Comparison of ENCODE assay signal across 1 cellular context in the genomic region with DNA sequence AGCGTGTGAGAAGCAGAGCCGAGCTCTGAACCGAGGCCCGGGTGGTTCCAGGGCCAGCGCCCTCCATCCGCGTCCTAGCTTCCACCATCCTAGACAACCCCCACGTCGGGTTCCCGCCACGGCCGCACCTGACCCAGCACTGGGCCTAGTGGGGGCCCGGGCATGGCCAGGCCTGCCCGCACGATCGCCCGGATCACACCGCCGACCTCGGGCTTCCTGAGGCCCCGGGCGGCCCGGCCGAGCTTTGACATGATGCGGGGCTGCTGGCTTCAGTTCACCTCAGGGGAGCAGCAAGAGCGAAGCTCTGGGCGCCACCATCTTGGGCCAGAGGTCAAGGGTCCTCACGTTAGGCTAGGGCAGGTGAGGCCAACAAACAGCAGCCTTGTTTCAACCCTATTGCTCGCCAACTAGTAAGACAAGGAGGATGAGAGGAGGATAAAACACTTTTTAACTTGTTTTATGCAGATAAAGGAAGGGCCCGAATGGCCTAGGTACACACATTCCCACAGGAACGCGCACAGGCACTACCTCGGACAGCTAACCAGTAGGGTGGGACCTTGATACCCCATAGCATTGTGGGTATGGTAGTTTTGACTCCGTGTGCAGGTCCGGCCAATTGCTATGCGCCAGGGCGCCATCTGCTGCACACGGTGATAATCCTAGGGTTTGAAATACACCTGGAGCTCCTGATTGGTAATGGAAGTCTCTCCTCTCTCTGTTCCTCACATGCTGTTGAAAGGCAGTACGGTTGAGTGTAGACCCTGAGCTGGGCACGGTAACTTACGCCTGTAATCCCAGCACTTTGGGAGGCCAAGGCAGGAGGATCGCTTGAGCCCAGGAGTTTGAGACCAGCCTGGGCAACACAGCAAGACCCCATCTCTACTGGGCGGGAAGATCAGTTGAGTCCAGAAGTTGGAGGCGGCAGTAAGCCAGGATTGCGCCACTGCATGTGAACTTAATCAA.
TF ChIP-seq lines count a peak whose summit lies in the region.

TSS of gene MRPL11 (minus strand) at position 345 of the 963 bp plus-strand sequence. CDS start at position 251, 94 bp downstream.

TF ChIP-seq in HepG2, 621 proteins besides CTCF, POLR2A, EP300 and RAD21 (continued from another document and continues in another):
- TF ChIP-seq, protein P1, sequence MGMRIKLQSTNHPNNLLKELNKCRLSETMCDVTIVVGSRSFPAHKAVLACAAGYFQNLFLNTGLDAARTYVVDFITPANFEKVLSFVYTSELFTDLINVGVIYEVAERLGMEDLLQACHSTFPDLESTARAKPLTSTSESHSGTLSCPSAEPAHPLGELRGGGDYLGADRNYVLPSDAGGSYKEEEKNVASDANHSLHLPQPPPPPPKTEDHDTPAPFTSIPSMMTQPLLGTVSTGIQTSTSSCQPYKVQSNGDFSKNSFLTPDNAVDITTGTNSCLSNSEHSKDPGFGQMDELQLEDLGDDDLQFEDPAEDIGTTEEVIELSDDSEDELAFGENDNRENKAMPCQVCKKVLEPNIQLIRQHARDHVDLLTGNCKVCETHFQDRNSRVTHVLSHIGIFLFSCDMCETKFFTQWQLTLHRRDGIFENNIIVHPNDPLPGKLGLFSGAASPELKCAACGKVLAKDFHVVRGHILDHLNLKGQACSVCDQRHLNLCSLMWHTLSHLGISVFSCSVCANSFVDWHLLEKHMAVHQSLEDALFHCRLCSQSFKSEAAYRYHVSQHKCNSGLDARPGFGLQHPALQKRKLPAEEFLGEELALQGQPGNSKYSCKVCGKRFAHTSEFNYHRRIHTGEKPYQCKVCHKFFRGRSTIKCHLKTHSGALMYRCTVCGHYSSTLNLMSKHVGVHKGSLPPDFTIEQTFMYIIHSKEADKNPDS (CRISPR knock-in tag; IDR thresholded peaks at IDR 0.05) = 0 out of 2 replicates have a peak, but pooled peaks have one; percentile 54
- TF ChIP-seq STAG1 (CRISPR knock-in tag; IDR thresholded peaks at IDR 0.05) (0 out of 2 replicates have a peak, but pooled peaks have one; percentile 38), ARNT (IDR thresholded peaks at IDR 0.05) (no peak), ZNF674 (CRISPR knock-in tag; IDR thresholded peaks at IDR 0.05; ENCODE audit: low read depth) (0 out of 2 replicates have a peak, but pooled peaks have one; percentile 24), ZNF264 (CRISPR knock-in tag; IDR thresholded peaks at IDR 0.05) (no peak), SETDB1 (CRISPR knock-in tag; IDR thresholded peaks at IDR 0.05; ENCODE audit: borderline replicate concordance) (no peak), DR1 (CRISPR knock-in tag; IDR thresholded peaks at IDR 0.05) (0 out of 2 replicates have a peak, but pooled peaks have one; percentile 4), BRCA1 (CRISPR knock-in tag; IDR thresholded peaks at IDR 0.05) (no peak), NFKB2 (CRISPR knock-in tag; IDR thresholded peaks at IDR 0.05; ENCODE audit: borderline replicate concordance) (0 out of 2 replicates have a peak, but pooled peaks have one; percentile 11), KAT7 (CRISPR knock-in tag; IDR thresholded peaks at IDR 0.05; ENCODE audit: borderline replicate concordance) (0 out of 2 replicates have a peak, but pooled peaks have one; percentile 38), KLF16 (CRISPR knock-in tag; IDR thresholded peaks at IDR 0.05) (peak in 1 of 2 experiments; percentile 49; a peak in 1 of 4 replicates), ZBTB1 (CRISPR knock-in tag; IDR thresholded peaks at IDR 0.05; ENCODE audit: borderline replicate concordance) (no peak), PATZ1 (CRISPR knock-in tag; IDR thresholded peaks at IDR 0.05) (no peak), KLF11 (CRISPR knock-in tag; IDR thresholded peaks at IDR 0.05) (0 out of 2 replicates have a peak, but pooled peaks have one; percentile 17), SP4 (CRISPR knock-in tag; IDR thresholded peaks at IDR 0.05) (peak; percentile 57), ZNF274 (CRISPR knock-in tag; IDR thresholded peaks at IDR 0.05) (peak; percentile 29; the same call in 1 of the 2 replicates), HINFP (CRISPR knock-in tag; IDR thresholded peaks at IDR 0.05; ENCODE audit: low read depth) (0 out of 2 replicates have a peak, but pooled peaks have one; percentile 42), SALL1 (CRISPR knock-in tag; IDR thresholded peaks at IDR 0.05) (peak; percentile 63; the same call in 1 of the 2 replicates), CSRNP1 (CRISPR knock-in tag; IDR thresholded peaks at IDR 0.05) (no peak), GABPB1 (CRISPR knock-in tag; IDR thresholded peaks at IDR 0.05) (peak; percentile 67), HNF4A (CRISPR knock-in tag; IDR thresholded peaks at IDR 0.05) (peak; percentile 61), ZNF136 (CRISPR knock-in tag; IDR thresholded peaks at IDR 0.05; ENCODE audit: low read depth) (peak; percentile 67; the same call in 1 of the 2 replicates), SMARCE1 (IDR thresholded peaks at IDR 0.05; ENCODE audit: borderline replicate concordance) (no peak), WIZ (CRISPR knock-in tag; IDR thresholded peaks at IDR 0.05) (no peak), CHCHD3 (CRISPR knock-in tag; IDR thresholded peaks at IDR 0.05) (no peak), ZSCAN21 (CRISPR knock-in tag; IDR thresholded peaks at IDR 0.05; ENCODE audit: borderline replicate concordance) (0 out of 2 replicates have a peak, but pooled peaks have one; percentile 50), PHF8 (CRISPR knock-in tag; IDR thresholded peaks at IDR 0.05) (peak; percentile 95), ZEB1 (IDR thresholded peaks at IDR 0.05; ENCODE audit: insufficient replicate concordance, low read depth) (peak; percentile 74), ZNF430 (CRISPR knock-in tag; IDR thresholded peaks at IDR 0.05) (peak; percentile 64; the same call in 1 of the 2 replicates), DMAP1 (CRISPR knock-in tag; IDR thresholded peaks at IDR 0.05) (no peak; the same call in 1 of the 2 replicates), IRF2 (CRISPR knock-in tag; IDR thresholded peaks at IDR 0.05) (peak; percentile 64), PHF21A (CRISPR knock-in tag; IDR thresholded peaks at IDR 0.05) (peak; percentile 32; the same call in 1 of the 2 replicates), ZNF605 (CRISPR knock-in tag; IDR thresholded peaks at IDR 0.05) (peak; percentile 18)
- TF ChIP-seq, protein P2, sequence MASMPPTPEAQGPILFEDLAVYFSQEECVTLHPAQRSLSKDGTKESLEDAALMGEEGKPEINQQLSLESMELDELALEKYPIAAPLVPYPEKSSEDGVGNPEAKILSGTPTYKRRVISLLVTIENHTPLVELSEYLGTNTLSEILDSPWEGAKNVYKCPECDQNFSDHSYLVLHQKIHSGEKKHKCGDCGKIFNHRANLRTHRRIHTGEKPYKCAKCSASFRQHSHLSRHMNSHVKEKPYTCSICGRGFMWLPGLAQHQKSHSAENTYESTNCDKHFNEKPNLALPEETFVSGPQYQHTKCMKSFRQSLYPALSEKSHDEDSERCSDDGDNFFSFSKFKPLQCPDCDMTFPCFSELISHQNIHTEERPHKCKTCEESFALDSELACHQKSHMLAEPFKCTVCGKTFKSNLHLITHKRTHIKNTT (CRISPR knock-in tag; IDR thresholded peaks at IDR 0.05) = no peak
- TF ChIP-seq, protein P3, sequence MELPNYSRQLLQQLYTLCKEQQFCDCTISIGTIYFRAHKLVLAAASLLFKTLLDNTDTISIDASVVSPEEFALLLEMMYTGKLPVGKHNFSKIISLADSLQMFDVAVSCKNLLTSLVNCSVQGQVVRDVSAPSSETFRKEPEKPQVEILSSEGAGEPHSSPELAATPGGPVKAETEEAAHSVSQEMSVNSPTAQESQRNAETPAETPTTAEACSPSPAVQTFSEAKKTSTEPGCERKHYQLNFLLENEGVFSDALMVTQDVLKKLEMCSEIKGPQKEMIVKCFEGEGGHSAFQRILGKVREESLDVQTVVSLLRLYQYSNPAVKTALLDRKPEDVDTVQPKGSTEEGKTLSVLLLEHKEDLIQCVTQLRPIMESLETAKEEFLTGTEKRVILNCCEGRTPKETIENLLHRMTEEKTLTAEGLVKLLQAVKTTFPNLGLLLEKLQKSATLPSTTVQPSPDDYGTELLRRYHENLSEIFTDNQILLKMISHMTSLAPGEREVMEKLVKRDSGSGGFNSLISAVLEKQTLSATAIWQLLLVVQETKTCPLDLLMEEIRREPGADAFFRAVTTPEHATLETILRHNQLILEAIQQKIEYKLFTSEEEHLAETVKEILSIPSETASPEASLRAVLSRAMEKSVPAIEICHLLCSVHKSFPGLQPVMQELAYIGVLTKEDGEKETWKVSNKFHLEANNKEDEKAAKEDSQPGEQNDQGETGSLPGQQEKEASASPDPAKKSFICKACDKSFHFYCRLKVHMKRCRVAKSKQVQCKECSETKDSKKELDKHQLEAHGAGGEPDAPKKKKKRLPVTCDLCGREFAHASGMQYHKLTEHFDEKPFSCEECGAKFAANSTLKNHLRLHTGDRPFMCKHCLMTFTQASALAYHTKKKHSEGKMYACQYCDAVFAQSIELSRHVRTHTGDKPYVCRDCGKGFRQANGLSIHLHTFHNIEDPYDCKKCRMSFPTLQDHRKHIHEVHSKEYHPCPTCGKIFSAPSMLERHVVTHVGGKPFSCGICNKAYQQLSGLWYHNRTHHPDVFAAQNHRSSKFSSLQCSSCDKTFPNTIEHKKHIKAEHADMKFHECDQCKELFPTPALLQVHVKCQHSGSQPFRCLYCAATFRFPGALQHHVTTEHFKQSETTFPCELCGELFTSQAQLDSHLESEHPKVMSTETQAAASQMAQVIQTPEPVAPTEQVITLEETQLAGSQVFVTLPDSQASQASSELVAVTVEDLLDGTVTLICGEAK (IDR thresholded peaks at IDR 0.05) = no peak
- TF ChIP-seq, protein P3 (CRISPR knock-in tag; IDR thresholded peaks at IDR 0.05) = peak; percentile 65
